In the genomic region with DNA sequence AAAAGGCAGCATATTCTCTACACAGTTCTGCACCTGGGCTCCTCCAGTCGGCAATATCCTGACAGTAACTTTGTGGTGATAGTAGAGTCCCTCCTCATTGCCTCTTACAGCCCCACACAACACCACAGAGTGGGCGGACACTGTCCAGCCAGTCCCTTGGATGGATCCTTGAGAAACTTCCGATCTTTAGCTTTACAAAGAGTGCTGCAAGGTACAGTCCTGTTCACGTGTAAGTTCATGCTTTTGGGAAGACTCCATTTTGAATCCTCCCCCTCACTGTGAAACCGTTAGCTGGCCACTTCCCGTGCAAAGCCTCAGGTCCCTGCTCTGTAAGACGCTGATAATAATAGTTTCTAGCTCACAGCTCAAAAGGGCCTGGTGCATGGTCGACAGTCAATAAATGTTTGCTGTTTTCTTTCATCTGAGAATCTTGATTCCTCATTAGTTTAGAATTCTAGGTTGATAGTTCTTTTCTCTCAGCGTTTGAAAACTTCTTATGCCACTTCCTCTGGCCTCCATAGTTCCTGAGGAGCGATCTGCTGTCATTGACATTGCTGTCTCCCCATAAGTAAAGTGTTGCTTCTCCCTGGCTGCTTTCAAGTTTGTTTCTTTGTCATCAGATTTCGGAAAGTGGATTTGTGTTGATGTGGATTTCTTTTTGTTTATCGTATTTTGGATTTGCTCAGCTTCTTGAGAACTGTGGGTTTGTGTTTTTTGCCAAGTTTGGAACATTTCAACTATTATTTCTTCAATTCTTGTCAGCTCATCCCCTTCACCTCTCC, we compare ENCODE assay signal across 19 cellular contexts.
"Had no signal": no experiment of that assay in that cellular context is flagged by ENCODE, and none has a peak within 500 bp of the region (broad histone marks: within the 10 kb centered on the region; RNA-seq: fewer than 3 reads in every experiment).

No MANE protein-coding gene starts in this region.

- H3K36me3 ChIP-seq: cardiac muscle cell, heart right ventricle, pancreas, stomach, suprapubic skin, tibial nerve had no signal

- H3K27me3 ChIP-seq: body of pancreas, cardiac muscle cell, heart right ventricle, pancreas, stomach, suprapubic skin, tibial nerve had no signal

- H3K4me3 ChIP-seq: body of pancreas, cardiac muscle cell, heart right ventricle, pancreas, stomach, suprapubic skin, tibial nerve had no signal

- ATAC-seq: activated T-cell treated with anti-CD3 and anti-CD28 coated beads, Interleukin-2, amount 50 U/mL, for 72 hours; body of pancreas; heart right ventricle; left colon; pancreas; right cardiac atrium; stimulated activated effector memory CD8-positive, alpha-beta T cell treated with anti-CD3 and anti-CD28 coated beads, Interleukin-12 subunit alpha, Interleukin-12 subunit beta, amount 100 ng/mL, for 72 hours had no signal

- H3K4me1 ChIP-seq: body of pancreas, pancreas, stomach, suprapubic skin had no signal

- H3K27ac ChIP-seq: body of pancreas, cardiac muscle cell, heart right ventricle, pancreas, stomach, suprapubic skin had no signal

- DNase-seq: activated CD4-positive, alpha-beta memory T cell treated with anti-CD3 and anti-CD28 coated beads for 36 hours; activated CD4-positive, alpha-beta T cell treated with anti-CD3 and anti-CD28 coated beads for 4 hours; activated CD4-positive, CD25-positive, alpha-beta regulatory T cell; activated effector memory CD4-positive, alpha-beta T cell treated with Interleukin-2 at 50 U/mL for 16 hours; activated naive CD4-positive, alpha-beta T cell treated with anti-CD3 and anti-CD28 coated beads, Interleukin-2, amount 10 ng/mL, durations not matched to agents 7 days and 5 days; activated T-cell treated with anti-CD3 and anti-CD28 coated beads, Interleukin-2, amount 50 U/mL, for 72 hours; body of pancreas; effector CD4-positive, alpha-beta T cell; heart right ventricle; left colon; right cardiac atrium; small intestine; stimulated activated CD4-positive, alpha-beta T cell treated with anti-CD3 and anti-CD28 coated beads, Interleukin-2, amount 100 ng/mL, for 24 hours; stomach had no signal

- H3K9me3 ChIP-seq: body of pancreas, pancreas, stomach, suprapubic skin had no signal
